8 cellular contexts compared by ENCODE assay signal in the genomic region with DNA sequence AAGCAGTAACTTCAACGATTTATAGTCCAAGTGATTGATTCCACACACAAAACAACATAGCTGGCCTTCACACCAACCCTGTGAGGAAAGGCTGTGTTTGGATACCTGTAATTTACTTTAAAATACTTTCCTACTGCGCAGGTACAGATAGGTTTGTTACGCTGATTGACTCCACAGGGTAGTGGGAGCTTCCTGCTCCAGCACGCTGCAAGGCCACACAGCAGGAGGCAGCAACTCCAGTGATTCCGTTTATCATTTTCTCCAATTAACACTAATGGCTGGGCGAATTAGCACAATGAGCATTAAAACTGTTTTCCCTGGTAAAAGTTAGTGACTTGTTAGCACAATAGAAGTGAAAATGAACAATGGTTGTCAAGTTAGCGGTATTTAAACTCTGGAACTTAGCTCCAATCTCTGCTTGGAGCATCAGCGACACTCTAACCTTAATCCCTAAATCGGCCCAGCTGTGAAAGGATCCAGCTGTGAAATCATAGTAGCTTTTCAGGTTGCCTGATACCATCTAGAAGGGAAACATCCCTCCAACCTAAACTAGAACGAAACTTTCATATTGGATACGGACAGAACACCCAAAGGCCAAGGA. TPM values are rescaled to one million over a fixed set of nuclear protein-coding genes. Genes with fewer than 3 reads are reported as not detected.
DNase-seq lines count a peak whose midpoint lies in the region; ATAC-seq, FAIRE-seq and TF ChIP-seq lines count a peak whose summit lies in the region.

No MANE protein-coding gene starts in this region.

- in situ Hi-C loops in HepG2 (cut with HindIII; ENCODE audit: extremely low pct_ligation_motif_present, low pct_unique_long_range_greater_than_20kb), result no loop called here

- H3K4me1 ChIP-seq in A673 (ENCODE audit: insufficient read depth, low read length, poor library complexity, severe bottlenecking) (peaks cover 17% of the 10 kb centered on the region), adrenal gland (replicated peaks in 1 of 2) (peaks cover 8 to 19% of the 10 kb centered on the region in 2 donors), HepG2 (ENCODE audit: insufficient read depth, low read length) (peaks cover 47% of the 10 kb centered on the region), upper lobe of right lung (peaks cover 11% of the 10 kb centered on the region)

- TF ChIP-seq RAD21 in HepG2 (CRISPR knock-in tag; IDR thresholded peaks at IDR 0.05), result no peak

- WGBS in adrenal gland, 4 donors, result 25 to 36% (median 30%) methylated on average over 11 of the region's 11 CpGs
- WGBS in HepG2 (ENCODE audit: low lambda C conversion rate), result 20% methylated on average over 10 of the region's 11 CpGs

- POLR2A ChIA-PET in A673 (lab: Charles Lee; ENCODE audit: low non-redundant PET) (no interaction called here), HepG2 (lab: Yijun Ruan, JAX) (interaction anchor here (1.3 to 1.9 kb wide), 4 partner anchors 14 to 115 kb away, joined by 4 to 9 read pairs (median 6); a partner anchor contains a TSS)

- BruUV-seq in A673 (replicated peaks; lab: Mats Ljungman, UMichigan) (TSS peak; percentile 41), HepG2 (replicated peaks; lab: Mats Ljungman, UMichigan) (no TSS peak)

- no peaks in the 10 kb centered on the region for H3K27me3 ChIP-seq in A673 (replicated peaks; ENCODE audit: insufficient read depth, low read depth, low read length, poor library complexity)
- no peaks in the 10 kb centered on the region for H3K27me3 ChIP-seq in adrenal gland
- H3K27me3 ChIP-seq in HepG2 (ENCODE audit: control insufficient read depth in 1 of 2, insufficient read depth in 2 of 2, low read length in 2 of 2), result no peaks in the 10 kb centered on the region; a peak in 1 of 5 replicates
- no peaks in the 10 kb centered on the region for H3K27me3 ChIP-seq in upper lobe of right lung

- peaks cover 34% of the 10 kb centered on the region for H3K79me2 ChIP-seq in HepG2 (ENCODE audit: insufficient read depth, low read length)

- TF ChIP-seq POLR2A in adrenal gland (IDR thresholded peaks at IDR 0.05) (no peak), HepG2 (IDR thresholded peaks at IDR 0.05; ENCODE audit: insufficient read depth in 1 of 2, low read depth in 2 of 2, low read length in 2 of 2) (no peak)

- H3K9ac ChIP-seq in HepG2 (ENCODE audit: insufficient read depth, low read depth, low read length), result peak overlapping the region; percentile 72

- ATAC-seq in HepG2, result peak; percentile 43
- no peak for ATAC-seq in upper lobe of right lung

- intact Hi-C loops in A673 (cut with micrococcal nuclease; ENCODE audit: unreplicated experiment), result loop anchor here (5.0 kb wide), 1 partner anchor 76 kb away; a partner anchor contains a TSS
- intact Hi-C loops in adrenal gland (cut with DNase I), result loop anchor here in 1 of 2 donors (5.0 kb wide), 1 partner anchor 139 kb away; no protein-coding TSS in a partner anchor
- intact Hi-C loops in HepG2 (cut with micrococcal nuclease; ENCODE audit: unreplicated experiment), result loop anchor here (5.0 to 10.0 kb wide), 6 partner anchors 78 to 418 kb away; a partner anchor contains a TSS
- intact Hi-C loops in upper lobe of right lung (cut with DNase I), result no loop called here

- no peak for TF ChIP-seq CTCF in A673 (conservative IDR thresholded peaks at IDR 0.05; ENCODE audit: low read depth, low read length)
- no peak for TF ChIP-seq CTCF in adrenal gland (IDR thresholded peaks at IDR 0.05)
- peak; percentile 27 for TF ChIP-seq CTCF in HepG2 (CRISPR knock-in tag; IDR thresholded peaks at IDR 0.05)
- no peak for TF ChIP-seq CTCF in upper lobe of right lung (IDR thresholded peaks at IDR 0.05)

- no peak overlapping the region for H2AFZ ChIP-seq in HepG2 (ENCODE audit: low read length)

- H3K4me2 ChIP-seq in HepG2 (ENCODE audit: low read depth, low read length), result peak overlapping the region; percentile 82

- CTCF ChIA-PET in A673 (lab: Charles Lee) (interaction anchor here (0.7 kb wide), 1 partner anchor 454 kb away, joined by 3 read pairs; no protein-coding TSS in a partner anchor), HepG2 (lab: Yijun Ruan, JAX; ENCODE audit: low intra/inter-chr PET ratio, low total read pairs) (no interaction called here)

- peak overlapping the region; percentile 73 for H3K4me3 ChIP-seq in A673 (ENCODE audit: low read depth, low read length, poor library complexity, severe bottlenecking)
- peak overlapping the region; percentile 24 to 96 (median 62) for H3K4me3 ChIP-seq in adrenal gland
- H3K4me3 ChIP-seq in HepG2 (replicated peaks in 1 of 3; ENCODE audit: insufficient read depth in 1 of 3, low read depth in 2 of 3, low read length in 3 of 3), result peak overlapping the region; percentile 57 to 82 (median 67)
- H3K4me3 ChIP-seq in upper lobe of right lung, result peak overlapping the region; percentile 73

- H3K9me3 ChIP-seq in A673 (ENCODE audit: low read depth, low read length, poor library complexity, severe bottlenecking) (no peaks in the 10 kb centered on the region), adrenal gland (replicated peaks in 1 of 3) (no peaks in the 10 kb centered on the region), HepG2 (ENCODE audit: low read length) (no peaks in the 10 kb centered on the region), upper lobe of right lung (no peaks in the 10 kb centered on the region)

- TF ChIP-seq EP300 in HepG2 (IDR thresholded peaks at IDR 0.05; ENCODE audit: low read depth in 2 of 2, low read length in 2 of 2) (no peak), HepG2 (CRISPR knock-in tag; IDR thresholded peaks at IDR 0.05; ENCODE audit: borderline replicate concordance) (no peak)

- no peak for DNase-seq in A673 (ENCODE audit: low spot score)
- DNase-seq in HCEC 1CT, result peak; percentile 14
- no peak for DNase-seq in adrenal gland
- DNase-seq in HepG2 (ENCODE audit: low spot score), result no peak
- DNase-seq in upper lobe of right lung, result no peak
- DNase-seq in NCI-H187 treated with DMSO at 0.1 percent for 48 hours (lab: John Stamatoyannopoulos, UW), result no peak
- no peak for DNase-seq in middle frontal gyrus (ENCODE audit: extremely low spot score, low spot score)
- DNase-seq in OCI-M1 (lab: John Stamatoyannopoulos, UW), result no peak

- H3K36me3 ChIP-seq in A673 (ENCODE audit: insufficient read depth, low read length, poor library complexity, severe bottlenecking), result peaks cover 3% of the 10 kb centered on the region
- H3K36me3 ChIP-seq in adrenal gland (replicated peaks in 1 of 2), result peaks cover 0 to 6% of the 10 kb centered on the region in 2 donors
- peaks cover 0 to 9% of the 10 kb centered on the region in 2 experiments; a peak in 1 of 5 replicates for H3K36me3 ChIP-seq in HepG2 (replicated peaks in 1 of 2; ENCODE audit: control insufficient read depth in 1 of 2, insufficient read depth in 2 of 2, low read length in 2 of 2)
- peaks cover 2% of the 10 kb centered on the region for H3K36me3 ChIP-seq in upper lobe of right lung

- peak overlapping the region; percentile 51 for H3K27ac ChIP-seq in A673 (ENCODE audit: low read depth, low read length, poor library complexity, severe bottlenecking)
- peak overlapping the region; percentile 76 to 95 (median 82) for H3K27ac ChIP-seq in adrenal gland
- peak overlapping the region; percentile 85 for H3K27ac ChIP-seq in HepG2 (ENCODE audit: extremely low read length, insufficient read depth, low read length)
- H3K27ac ChIP-seq in upper lobe of right lung, result peak overlapping the region; percentile 92

- no peaks in the 10 kb centered on the region for H4K20me1 ChIP-seq in HepG2 (ENCODE audit: insufficient read depth, low read length)

- FAIRE-seq in HepG2 (lab: Jason Lieb, UNC), result peak; percentile 4

RNA-seq across cellular contexts. Expression of a gene that starts 0.9 kb away (rescaled TPM):
- total RNA-seq in A673 (2021) (13.1 and 14.6 TPM in 2 replicates), adrenal gland (10 to 100 TPM in 1 of 8 donors, 1 to 10 TPM in 7; 2.9 to 11.0 (median 8.3) TPM), HepG2 (2016; rRNA removed; fragmentation: Illumina TruSeq; extraction: Trizol) (10.3 and 11.5 TPM in 2 replicates), upper lobe of right lung (11.3 TPM)
- polyA plus RNA-seq in adrenal gland (1 to 10 TPM; 1.8 to 8.5 (median 7.6) TPM), HepG2 (2011; rRNA removed) (2.3 and 3.0 TPM in 2 replicates)
- total RNA-seq in HepG2 (2016; cell fraction: cytosol; rRNA removed; fragmentation: Illumina TruSeq; extraction: Trizol; ENCODE audit: low read depth), result 4.4 TPM in 2 replicates
- 8.3 and 9.2 TPM in 2 replicates for total RNA-seq in HepG2 (2016; cell fraction: insoluble cytoplasmic fraction; rRNA removed; fragmentation: Illumina TruSeq; extraction: Trizol)
- total RNA-seq in HepG2 (2016; cell fraction: membrane; rRNA removed; fragmentation: Illumina TruSeq; extraction: Trizol), result 5.2 and 5.6 TPM in 2 replicates
- 12.0 and 14.1 TPM in 2 replicates for total RNA-seq in HepG2 (2016; cell fraction: nucleus; rRNA removed; fragmentation: Illumina TruSeq; extraction: Trizol)
- polyA plus RNA-seq in HepG2 (2011; cell fraction: cytosol; rRNA removed), result 0.93 and 1.1 TPM in 2 replicates
- 2.5 and 2.6 TPM in 2 replicates for polyA plus RNA-seq in HepG2 (2011; cell fraction: nucleus; rRNA removed)
- polyA plus RNA-seq in HepG2 (2012), result 2.2 and 2.3 TPM in 2 replicates
- 0.51 and 0.57 TPM in 2 replicates for polyA plus RNA-seq in HepG2 (2016; cell fraction: cytosol; fragmentation: Illumina TruSeq; extraction: Trizol; ENCODE audit: low read depth)
- 4.7 and 4.8 TPM in 2 replicates for polyA plus RNA-seq in HepG2 (2016; cell fraction: insoluble cytoplasmic fraction; fragmentation: Illumina TruSeq; extraction: Trizol; ENCODE audit: low read depth)
- polyA plus RNA-seq in HepG2 (2016; cell fraction: membrane; fragmentation: Illumina TruSeq; extraction: Trizol; ENCODE audit: low read depth), result 1.5 and 2.1 TPM in 2 replicates
- polyA plus RNA-seq in HepG2 (2016; cell fraction: nucleus; fragmentation: Illumina TruSeq; extraction: Trizol; ENCODE audit: insufficient read depth, low read depth), result 10.1 and 10.3 TPM in 2 replicates
- 3.8 and 5.9 TPM in 2 replicates for polyA minus RNA-seq in HepG2 (2011; rRNA and poly(A)+ RNA removed; ENCODE audit: low replicate concordance)
- polyA minus RNA-seq in HepG2 (2011; cell fraction: cytosol; rRNA and poly(A)+ RNA removed), result 1.4 and 2.8 TPM in 2 replicates
- polyA minus RNA-seq in HepG2 (2011; cell fraction: nucleus; rRNA and poly(A)+ RNA removed), result 8.9 and 12.3 TPM in 2 replicates

RNA-seq across cellular contexts. Expression of a gene that starts 6.2 kb away (rescaled TPM):
- total RNA-seq in A673 (2021), result 1.4 TPM in 1 of 2 replicates, not detected in the other
- 1 to 10 TPM in 1 of 8 donors, not detected in 7; 1.1 TPM for total RNA-seq in adrenal gland
- polyA plus RNA-seq in adrenal gland, result under 1 TPM; 0.44 to 0.97 (median 0.95) TPM
- not detected in 2 replicates for total RNA-seq in HepG2 (2016; rRNA removed; fragmentation: Illumina TruSeq; extraction: Trizol)
- total RNA-seq in HepG2 (2016; cell fraction: cytosol; rRNA removed; fragmentation: Illumina TruSeq; extraction: Trizol; ENCODE audit: low read depth), result not detected in 2 replicates
- total RNA-seq in HepG2 (2016; cell fraction: insoluble cytoplasmic fraction; rRNA removed; fragmentation: Illumina TruSeq; extraction: Trizol), result not detected in 2 replicates
- 0.43 TPM in 1 of 2 replicates, not detected in the other for total RNA-seq in HepG2 (2016; cell fraction: membrane; rRNA removed; fragmentation: Illumina TruSeq; extraction: Trizol)
- not detected in 2 replicates for total RNA-seq in HepG2 (2016; cell fraction: nucleus; rRNA removed; fragmentation: Illumina TruSeq; extraction: Trizol)
- not detected in 2 replicates for polyA plus RNA-seq in HepG2 (2011; rRNA removed)
- not detected in 2 replicates for polyA plus RNA-seq in HepG2 (2011; cell fraction: cytosol; rRNA removed)
- not detected in 2 replicates for polyA plus RNA-seq in HepG2 (2011; cell fraction: nucleus; rRNA removed)
- not detected in 2 replicates for polyA plus RNA-seq in HepG2 (2012)
- polyA plus RNA-seq in HepG2 (2016; cell fraction: cytosol; fragmentation: Illumina TruSeq; extraction: Trizol; ENCODE audit: low read depth), result not detected in 2 replicates
- not detected in 2 replicates for polyA plus RNA-seq in HepG2 (2016; cell fraction: insoluble cytoplasmic fraction; fragmentation: Illumina TruSeq; extraction: Trizol; ENCODE audit: low read depth)
- not detected in 2 replicates for polyA plus RNA-seq in HepG2 (2016; cell fraction: membrane; fragmentation: Illumina TruSeq; extraction: Trizol; ENCODE audit: low read depth)
- polyA plus RNA-seq in HepG2 (2016; cell fraction: nucleus; fragmentation: Illumina TruSeq; extraction: Trizol; ENCODE audit: insufficient read depth, low read depth), result not detected in 2 replicates
- not detected in 2 replicates for polyA minus RNA-seq in HepG2 (2011; rRNA and poly(A)+ RNA removed; ENCODE audit: low replicate concordance)
- not detected in 2 replicates for polyA minus RNA-seq in HepG2 (2011; cell fraction: cytosol; rRNA and poly(A)+ RNA removed)
- polyA minus RNA-seq in HepG2 (2011; cell fraction: nucleus; rRNA and poly(A)+ RNA removed), result 1.1 TPM in 1 of 2 replicates, not detected in the other
- not detected for total RNA-seq in upper lobe of right lung
